In genomic region chr6:33343953-33344611, GRCh38 we compare ENCODE assay signal across 8 cellular contexts. TPM values are rescaled to one million over a fixed set of nuclear protein-coding genes. Genes with fewer than 3 reads are reported as not detected.
DNase-seq lines count a peak whose midpoint lies in the region; ATAC-seq and TF ChIP-seq lines count a peak whose summit lies in the region.

No MANE protein-coding gene starts in this region.

- no peaks in the 10 kb centered on the region for H3K36me3 ChIP-seq in upper lobe of right lung

- peak overlapping the region; percentile 67 for H3K27ac ChIP-seq in upper lobe of right lung

- H3K36me3 Mint-ChIP-seq in central memory CD8-positive, alpha-beta T cell (ENCODE audit: insufficient read depth): peaks cover 15% of the 10 kb centered on the region

- no peaks in the 10 kb centered on the region for H3K27me3 ChIP-seq in upper lobe of right lung

- no peak for TF ChIP-seq POLR2A in erythroblast (IDR thresholded peaks at IDR 0.05; ENCODE audit: low read length)

- peak; percentile 53 for DNase-seq in stimulated activated CD4-positive, alpha-beta T cell treated with anti-CD3 and anti-CD28 coated beads, Interleukin-4, amount 100 ng/mL, for 24 hours
- DNase-seq in stimulated activated CD4-positive, alpha-beta T cell treated with anti-CD3 and anti-CD28 coated beads, Interleukin-12 subunit alpha, Interleukin-12 subunit beta, amount 100 ng/mL, for 4 hours: no peak
- DNase-seq in central memory CD8-positive, alpha-beta T cell (ENCODE audit: low spot score in 2 of 2): peak; percentile 39 to 72
- DNase-seq in upper lobe of right lung: no peak
- DNase-seq in NCI-H2171 treated with DMSO at 0.1 percent for 48 hours (lab: John Stamatoyannopoulos, UW): no peak
- no peak for DNase-seq in left lobe of liver (ENCODE audit: low spot score)
- no peak for DNase-seq in erythroblast (lab: John Stamatoyannopoulos, UW)

- H3K9me3 Mint-ChIP-seq in central memory CD8-positive, alpha-beta T cell: no peaks in the 10 kb centered on the region

- no peak for TF ChIP-seq CTCF in upper lobe of right lung (IDR thresholded peaks at IDR 0.05)

- H3K4me1 Mint-ChIP-seq in central memory CD8-positive, alpha-beta T cell: peaks cover 38% of the 10 kb centered on the region

- ATAC-seq in activated CD4-positive, CD25-positive, alpha-beta regulatory T cell treated with anti-CD3 and anti-CD28 coated beads, Interleukin-2, amount 50 U/mL, for 24 hours: peak; percentile 81 to 83
- peak; percentile 79 for ATAC-seq in central memory CD8-positive, alpha-beta T cell (replicated peaks; ENCODE audit: extremely low read depth, poor library complexity, severe bottlenecking)
- peak; percentile 38 for ATAC-seq in upper lobe of right lung
- ATAC-seq in left lobe of liver: no peak

- no peaks in the 10 kb centered on the region for H3K9me3 ChIP-seq in upper lobe of right lung

- peaks cover 6% of the 10 kb centered on the region for H3K4me1 ChIP-seq in upper lobe of right lung

- H3K27ac Mint-ChIP-seq in central memory CD8-positive, alpha-beta T cell (ENCODE audit: low read depth): peak overlapping the region; percentile 94

- no peak overlapping the region for H3K4me3 ChIP-seq in upper lobe of right lung

- no peaks in the 10 kb centered on the region for H3K27me3 Mint-ChIP-seq in central memory CD8-positive, alpha-beta T cell

- intact Hi-C loops in upper lobe of right lung (cut with DNase I): no loop called here

- H3K4me3 Mint-ChIP-seq in central memory CD8-positive, alpha-beta T cell: peak overlapping the region; percentile 77

RNA-seq across cellular contexts. Expression of gene DAXX, which starts 21.3 kb away (rescaled TPM):
- total RNA-seq in upper lobe of right lung (35.0 TPM), left lobe of liver (14.1 TPM)

RNA-seq across cellular contexts. Expression of gene ZBTB22, which starts 26.5 kb away (rescaled TPM):
- 26.2 TPM for total RNA-seq in upper lobe of right lung
- 7.7 TPM for total RNA-seq in left lobe of liver

RNA-seq across cellular contexts. Expression of gene TAPBP, which starts 30.2 kb away (rescaled TPM):
- total RNA-seq in upper lobe of right lung: 191 TPM
- 107 TPM for total RNA-seq in left lobe of liver

RNA-seq across cellular contexts. Expression of gene RGL2, which starts 45.3 kb away (rescaled TPM):
- total RNA-seq in upper lobe of right lung (114 TPM), left lobe of liver (19.7 TPM)

RNA-seq across cellular contexts. Expression of gene KIFC1, which starts 47.5 kb away (rescaled TPM):
- total RNA-seq in upper lobe of right lung (2.3 TPM), left lobe of liver (0.38 TPM)

Comparison
In these comparisons a context has a peak if more than half of its experiments do, and no peak if none do; other contexts are left out.
1. DNase-seq: peak in stimulated activated CD4-positive, alpha-beta T cell treated with anti-CD3 and anti-CD28 coated beads, Interleukin-4, amount 100 ng/mL, for 24 hours (single experiment) and central memory CD8-positive, alpha-beta T cell (2 of 2); none in stimulated activated CD4-positive, alpha-beta T cell treated with anti-CD3 and anti-CD28 coated beads, Interleukin-12 subunit alpha, Interleukin-12 subunit beta, amount 100 ng/mL, for 4 hours (single experiment), upper lobe of right lung (single experiment), NCI-H2171 treated with DMSO at 0.1 percent for 48 hours (single experiment), left lobe of liver (single experiment) and erythroblast (0 of 2).